ENCODE assay signal across 16 cellular contexts in the genomic region with DNA sequence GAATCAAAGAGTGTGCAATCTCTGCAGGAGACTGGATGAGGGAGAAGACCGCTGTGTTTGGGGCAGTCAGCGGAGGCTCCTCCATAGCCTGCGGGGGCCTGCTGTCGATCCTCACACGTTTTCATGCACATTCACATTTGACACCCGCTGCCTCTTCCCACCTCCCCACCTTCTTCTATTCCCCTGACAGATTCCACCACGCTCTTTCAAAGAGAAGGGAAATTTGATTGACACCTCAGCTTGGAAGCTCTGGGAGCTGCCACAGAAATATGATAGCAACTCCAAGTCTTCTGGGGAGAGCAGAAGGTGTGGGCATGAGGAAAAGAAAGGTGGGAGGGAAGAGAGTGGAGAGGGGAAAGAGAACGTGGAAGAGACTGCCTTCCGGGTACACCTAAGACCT.
DNase-seq lines count a peak whose midpoint lies in the region; ATAC-seq and TF ChIP-seq lines count a peak whose summit lies in the region.
"Had no signal": no experiment of that assay in that cellular context is flagged by ENCODE, and none has a peak within 500 bp of the region (broad histone marks: within the 10 kb centered on the region; RNA-seq: fewer than 3 reads in every experiment).

No MANE protein-coding gene starts in this region.

- no peak overlapping the region for H3K4me3 Mint-ChIP-seq in activated T-cell treated with anti-CD3 and anti-CD28 coated beads, Interleukin-2, amount 50 U/mL, for 4 hours
- H3K4me3 Mint-ChIP-seq: CD4-positive, alpha-beta memory T cell; GM23338; H9; HFFc6 had no signal

- no peak for TF ChIP-seq CTCF in neural cell (IDR thresholded peaks at IDR 0.05; ENCODE audit: poor library complexity, severe bottlenecking)

- no peaks in the 10 kb centered on the region for H3K9me3 Mint-ChIP-seq in activated T-cell treated with anti-CD3 and anti-CD28 coated beads, Interleukin-2, amount 50 U/mL, for 4 hours
- H3K9me3 Mint-ChIP-seq: GM23338, HFFc6 had no signal

- no peak overlapping the region for H3K4me2 ChIP-seq in neural cell (ENCODE audit: low read length)
- H3K4me2 ChIP-seq: GM23338 had no signal

- H3K9me2 ChIP-seq in neural cell (ENCODE audit: insufficient read depth, low read length), result no peaks in the 10 kb centered on the region

- TF ChIP-seq EP300 in neural cell (conservative IDR thresholded peaks at IDR 0.05; ENCODE audit: poor library complexity, severe bottlenecking), result peak; percentile 73

- DNase-seq in NCI-H2171 (lab: John Stamatoyannopoulos, UW) (peak; percentile 21), caudate nucleus (lab: John Stamatoyannopoulos, UW) (peak in 38 of 61 donors; percentile 4 to 92 (median 40)), NCI-H187 treated with DMSO at 0.1 percent for 48 hours (lab: John Stamatoyannopoulos, UW) (no peak)
- no peak for DNase-seq in activated T-cell treated with anti-CD3 and anti-CD28 coated beads, Interleukin-2, amount 50 U/mL, for 4 hours
- DNase-seq: C1 segment of cervical spinal cord; Caco-2; CD4-positive, alpha-beta memory T cell; DMS53; DMS79 treated with DMSO at 0.1 percent for 48 hours; GF-D8; H9; HFFc6 had no signal

- no peaks in the 10 kb centered on the region for H3K4me1 Mint-ChIP-seq in activated T-cell treated with anti-CD3 and anti-CD28 coated beads, Interleukin-2, amount 50 U/mL, for 4 hours (ENCODE audit: low read depth)
- H3K4me1 Mint-ChIP-seq: CD4-positive, alpha-beta memory T cell had no signal

- H2AFZ ChIP-seq in neural cell (ENCODE audit: low read depth, low read length), result no peak overlapping the region
- H2AFZ ChIP-seq: GM23338 had no signal

- H3K79me2 ChIP-seq in neural cell (replicated peaks; ENCODE audit: insufficient read depth, low read length), result no peaks in the 10 kb centered on the region

- H3K36me3 ChIP-seq in neural cell (ENCODE audit: insufficient read depth, low read length), result no peaks in the 10 kb centered on the region

- no peaks in the 10 kb centered on the region for H4K20me1 ChIP-seq in neural cell (ENCODE audit: insufficient read depth)

- H3K27me3 ChIP-seq in neural cell (ENCODE audit: insufficient read depth, low read depth, low read length), result no peaks in the 10 kb centered on the region

- H3K27ac ChIP-seq in caudate nucleus (ENCODE audit: low read depth, low read length) (peak overlapping the region; percentile 11), neural cell (ENCODE audit: low read length) (peak overlapping the region; percentile 45)

- peaks cover 8% of the 10 kb centered on the region for H3K27me3 Mint-ChIP-seq in activated T-cell treated with anti-CD3 and anti-CD28 coated beads, Interleukin-2, amount 50 U/mL, for 4 hours (ENCODE audit: low read depth)
- H3K27me3 Mint-ChIP-seq: CD4-positive, alpha-beta memory T cell had no signal

- H3K9me3 ChIP-seq in neural cell (ENCODE audit: low read length), result no peaks in the 10 kb centered on the region
- H3K9me3 ChIP-seq: Caco-2 had no signal

- no peaks in the 10 kb centered on the region for H3K36me3 Mint-ChIP-seq in activated T-cell treated with anti-CD3 and anti-CD28 coated beads, Interleukin-2, amount 50 U/mL, for 4 hours (ENCODE audit: insufficient read depth)
- H3K36me3 Mint-ChIP-seq: CD4-positive, alpha-beta memory T cell had no signal

- H3K9ac ChIP-seq in neural cell (ENCODE audit: low read length), result peak overlapping the region; percentile 0

- ATAC-seq in activated T-cell treated with anti-CD3 and anti-CD28 coated beads, Interleukin-2, amount 50 U/mL, for 4 hours, result no peak
- ATAC-seq in GM21619 (IDR thresholded peaks at IDR 0.05; ENCODE audit: unreplicated experiment), result no peak
- ATAC-seq: GM23338, HCT116 had no signal

- TF ChIP-seq RAD21 in neural cell (conservative IDR thresholded peaks at IDR 0.05), result peak; percentile 21

- no peak overlapping the region for H3K4me3 ChIP-seq in neural cell (ENCODE audit: low read length)
- H3K4me3 ChIP-seq: GM23338 had no signal

- H3F3A ChIP-seq in neural cell (ENCODE audit: insufficient read depth, low read length, poor library complexity, severe bottlenecking), result no peaks in the 10 kb centered on the region

TF ChIP-seq in neural cell, 6 proteins besides CTCF, POLR2A, EP300 and RAD21:
- TF ChIP-seq SMC3 (conservative IDR thresholded peaks at IDR 0.05; ENCODE audit: poor library complexity) (no peak), TAF1 (IDR thresholded peaks at IDR 0.05; ENCODE audit: low read depth) (no peak), MXI1 (conservative IDR thresholded peaks at IDR 0.05; ENCODE audit: poor library complexity, severe bottlenecking) (no peak), POLR2AphosphoS5 (IDR thresholded peaks at IDR 0.05) (peak; percentile 31), EZH2 (IDR thresholded peaks at IDR 0.05; ENCODE audit: borderline replicate concordance, insufficient read depth, low read length, poor library complexity, severe bottlenecking) (no peak)
- TF ChIP-seq, protein P1, sequence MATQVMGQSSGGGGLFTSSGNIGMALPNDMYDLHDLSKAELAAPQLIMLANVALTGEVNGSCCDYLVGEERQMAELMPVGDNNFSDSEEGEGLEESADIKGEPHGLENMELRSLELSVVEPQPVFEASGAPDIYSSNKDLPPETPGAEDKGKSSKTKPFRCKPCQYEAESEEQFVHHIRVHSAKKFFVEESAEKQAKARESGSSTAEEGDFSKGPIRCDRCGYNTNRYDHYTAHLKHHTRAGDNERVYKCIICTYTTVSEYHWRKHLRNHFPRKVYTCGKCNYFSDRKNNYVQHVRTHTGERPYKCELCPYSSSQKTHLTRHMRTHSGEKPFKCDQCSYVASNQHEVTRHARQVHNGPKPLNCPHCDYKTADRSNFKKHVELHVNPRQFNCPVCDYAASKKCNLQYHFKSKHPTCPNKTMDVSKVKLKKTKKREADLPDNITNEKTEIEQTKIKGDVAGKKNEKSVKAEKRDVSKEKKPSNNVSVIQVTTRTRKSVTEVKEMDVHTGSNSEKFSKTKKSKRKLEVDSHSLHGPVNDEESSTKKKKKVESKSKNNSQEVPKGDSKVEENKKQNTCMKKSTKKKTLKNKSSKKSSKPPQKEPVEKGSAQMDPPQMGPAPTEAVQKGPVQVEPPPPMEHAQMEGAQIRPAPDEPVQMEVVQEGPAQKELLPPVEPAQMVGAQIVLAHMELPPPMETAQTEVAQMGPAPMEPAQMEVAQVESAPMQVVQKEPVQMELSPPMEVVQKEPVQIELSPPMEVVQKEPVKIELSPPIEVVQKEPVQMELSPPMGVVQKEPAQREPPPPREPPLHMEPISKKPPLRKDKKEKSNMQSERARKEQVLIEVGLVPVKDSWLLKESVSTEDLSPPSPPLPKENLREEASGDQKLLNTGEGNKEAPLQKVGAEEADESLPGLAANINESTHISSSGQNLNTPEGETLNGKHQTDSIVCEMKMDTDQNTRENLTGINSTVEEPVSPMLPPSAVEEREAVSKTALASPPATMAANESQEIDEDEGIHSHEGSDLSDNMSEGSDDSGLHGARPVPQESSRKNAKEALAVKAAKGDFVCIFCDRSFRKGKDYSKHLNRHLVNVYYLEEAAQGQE (IDR thresholded peaks at IDR 0.05; ENCODE audit: borderline replicate concordance), result peak; percentile 71

Comparison
In these comparisons a context has a peak if more than half of its experiments do, and no peak if none do; other contexts are left out.
1. DNase-seq: peak in NCI-H2171 (single experiment) and caudate nucleus (38 of 61); none in activated T-cell treated with anti-CD3 and anti-CD28 coated beads, Interleukin-2, amount 50 U/mL, for 4 hours (single experiment) and NCI-H187 treated with DMSO at 0.1 percent for 48 hours (single experiment).